ENCODE assay signal across 16 cellular contexts in the genomic region with DNA sequence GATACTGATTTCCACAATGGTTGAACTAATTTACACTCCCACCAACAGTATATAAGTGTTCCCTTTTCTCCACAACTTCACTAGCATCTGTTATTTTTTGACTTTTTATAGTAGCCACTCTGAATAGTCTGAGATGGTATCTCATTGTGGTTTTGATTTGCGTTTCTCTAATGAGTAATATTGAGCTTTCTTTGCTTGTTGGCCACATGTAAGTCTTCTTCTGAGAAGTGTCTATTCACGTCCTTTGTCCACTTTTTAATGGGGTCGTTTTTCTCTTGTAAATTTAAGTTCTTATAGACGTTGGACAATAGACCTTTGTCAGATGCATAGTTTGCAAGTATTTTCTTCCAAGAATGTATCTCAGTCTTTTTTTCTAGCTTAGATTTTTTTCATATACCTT. TPM values are rescaled to one million over a fixed set of nuclear protein-coding genes. Genes with fewer than 3 reads are reported as not detected.
DNase-seq lines count a peak whose midpoint lies in the region; ATAC-seq and FAIRE-seq lines count a peak whose summit lies in the region.
"Had no signal": no experiment of that assay in that cellular context is flagged by ENCODE, and none has a peak within 500 bp of the region (broad histone marks: within the 10 kb centered on the region; RNA-seq: fewer than 3 reads in every experiment).

No MANE protein-coding gene starts in this region.

- FAIRE-seq in RCC 7860 (lab: Jason Lieb, UNC) = no peak

- peaks cover 3% of the 10 kb centered on the region for H3K4me1 ChIP-seq in effector memory CD4-positive, alpha-beta T cell (ENCODE audit: control insufficient read depth, insufficient read depth, low read length, poor library complexity, severe bottlenecking)

- H3K27me3 ChIP-seq in effector memory CD4-positive, alpha-beta T cell (replicated peaks; ENCODE audit: control insufficient read depth, insufficient read depth, low read length, poor library complexity, severe bottlenecking) = no peaks in the 10 kb centered on the region
- H3K27me3 ChIP-seq: BLaER1 treated with 17β-estradiol and CSF1 and Interleukin-3, amounts not matched to agents 10 nM and 100 nM had no signal

- DNase-seq in epithelial cell of prostate (ENCODE audit: low read depth, low spot score) (no peak), left lobe of liver (ENCODE audit: low spot score) (no peak), RCC 7860 (ENCODE audit: low spot score) (no peak)
- no peak for DNase-seq in effector memory CD4-positive, alpha-beta T cell
- no peak for DNase-seq in activated naive CD4-positive, alpha-beta T cell treated with anti-CD3 and anti-CD28 coated beads, Interleukin-2, amount 50 U/mL, for 16 hours
- DNase-seq: activated CD4-positive, alpha-beta T cell treated with anti-CD3 and anti-CD28 coated beads, Interleukin-2, amount 10 ng/mL, durations not matched to agents 24 days and 14 days; DND-41; NCI-H524; substantia nigra; T-helper 17 cell had no signal

- no peaks in the 10 kb centered on the region for H3K9me3 ChIP-seq in effector memory CD4-positive, alpha-beta T cell (ENCODE audit: control insufficient read depth, low read length)

- no peak overlapping the region for H3K4me3 ChIP-seq in effector memory CD4-positive, alpha-beta T cell (ENCODE audit: insufficient read depth, low read depth, low read length, poor library complexity, severe bottlenecking)
- H3K4me3 ChIP-seq: BLaER1 treated with 17β-estradiol and CSF1 and Interleukin-3, amounts not matched to agents 10 nM and 100 nM; GM23338 had no signal

- ATAC-seq in GM18517 (IDR thresholded peaks at IDR 0.05; ENCODE audit: unreplicated experiment) (peak; percentile 45), GM19463 (IDR thresholded peaks at IDR 0.05; ENCODE audit: unreplicated experiment) (peak; percentile 55), HG03060 (IDR thresholded peaks at IDR 0.05; ENCODE audit: low read depth, unreplicated experiment) (peak; percentile 44), left lobe of liver (no peak)
- ATAC-seq: GM23338, T-helper 17 cell had no signal

- no peaks in the 10 kb centered on the region for H3K36me3 ChIP-seq in effector memory CD4-positive, alpha-beta T cell (ENCODE audit: control insufficient read depth, insufficient read depth, low read length)

- peak overlapping the region; percentile 4 for H3K27ac ChIP-seq in epithelial cell of prostate
- H3K27ac ChIP-seq in effector memory CD4-positive, alpha-beta T cell (ENCODE audit: insufficient read depth, low read length, poor library complexity, severe bottlenecking) = no peak overlapping the region
- H3K27ac ChIP-seq: BLaER1 treated with 17β-estradiol and CSF1 and Interleukin-3, amounts not matched to agents 10 nM and 100 nM; RWPE1 had no signal

RNA-seq across cellular contexts. Expression of gene FBXW7, which starts 10.0 kb away (rescaled TPM):
- 12.2 TPM for total RNA-seq in left lobe of liver
